Comparison of ENCODE assay signal across 1 cellular context in genomic region chr17:28498652-28499365, GRCh38.
TF ChIP-seq lines count a peak whose summit lies in the region.

No MANE protein-coding gene starts in this region.

TF ChIP-seq in HEK293, 187 proteins besides CTCF, POLR2A, EP300 and RAD21 (continued from another document):
- TF ChIP-seq PRDM2 (tag by site-specific recombination; IDR thresholded peaks at IDR 0.05; ENCODE audit: borderline replicate concordance) (no peak), FEZF1 (tag by site-specific recombination; IDR thresholded peaks at IDR 0.05) (no peak), GLIS1 (tag by site-specific recombination; IDR thresholded peaks at IDR 0.05) (peak; percentile 85), HOXD13 (CRISPR knock-in tag; IDR thresholded peaks at IDR 0.05; ENCODE audit: borderline replicate concordance) (no peak), ZNF221 (tag by site-specific recombination; IDR thresholded peaks at IDR 0.05; ENCODE audit: borderline replicate concordance) (no peak)
TF ChIP-seq in HEK293: peak in this region for 3.
